ENCODE assay signal across 8 cellular contexts in genomic region chr1:15178571-15179484, GRCh38. TPM values are rescaled to one million over a fixed set of nuclear protein-coding genes. Genes with fewer than 3 reads are reported as not detected.
DNase-seq lines count a peak whose midpoint lies in the region; ATAC-seq, FAIRE-seq and TF ChIP-seq lines count a peak whose summit lies in the region.

No MANE protein-coding gene starts in this region.

- peak overlapping the region; percentile 88 to 91 for H3K27ac ChIP-seq in SK-N-SH (ENCODE audit: low read depth in 2 of 2, low read length in 1 of 2)
- peak overlapping the region; percentile 22 for H3K27ac ChIP-seq in cardiac muscle cell
- peak overlapping the region; percentile 21 to 82 (median 62) for H3K27ac ChIP-seq in spleen

- CTCF ChIA-PET in SK-N-SH (lab: Yijun Ruan, JAX): interaction anchor here (0.8 to 2.3 kb wide), 5 partner anchors 20 to 44 kb away, joined by 3 to 9 read pairs (median 3); no protein-coding TSS in a partner anchor

- WGBS in SK-N-SH (ENCODE audit: low lambda C conversion rate): 22% methylated on average over 9 of the region's 9 CpGs
- 59 to 76% (median 65%) methylated on average over 9 of the region's 9 CpGs for WGBS in spleen, 5 donors

- no peak for TF ChIP-seq RAD21 in SK-N-SH (IDR thresholded peaks at IDR 0.05; ENCODE audit: low read length)

- H3K36me3 ChIP-seq in SK-N-SH (replicated peaks in 1 of 2; ENCODE audit: control insufficient read depth in 1 of 2, insufficient read depth in 2 of 2, low read length in 1 of 2) (no peaks in the 10 kb centered on the region), cardiac muscle cell (no peaks in the 10 kb centered on the region), spleen (no peaks in the 10 kb centered on the region)

- no peaks in the 10 kb centered on the region; the same call in none of the 2 replicates for H3K79me2 ChIP-seq in SK-N-SH (ENCODE audit: insufficient read depth)

- no peaks in the 10 kb centered on the region for H3K9me2 ChIP-seq in SK-N-SH

- H4K20me1 ChIP-seq in SK-N-SH (ENCODE audit: insufficient read depth): no peaks in the 10 kb centered on the region

- no peak overlapping the region for H2AFZ ChIP-seq in SK-N-SH (ENCODE audit: low read depth)

- H3K4me1 ChIP-seq in SK-N-SH (ENCODE audit: control insufficient read depth in 1 of 2, insufficient read depth in 2 of 2, low read depth in 1 of 2, low read length in 1 of 2) (peaks cover 11 to 46% of the 10 kb centered on the region in 2 experiments; a peak in 3 of 4 replicates), cardiac muscle cell (ENCODE audit: low read depth) (peaks cover 13% of the 10 kb centered on the region), spleen (peaks cover 9 to 40% (median 24%) of the 10 kb centered on the region in 6 donors)

- peak overlapping the region; percentile 19; the same call in 1 of the 2 replicates for H3K9ac ChIP-seq in SK-N-SH

- POLR2A ChIA-PET in SK-N-SH (lab: Yijun Ruan, JAX): interaction anchor here (1.1 to 2.2 kb wide), 4 partner anchors 9 to 34 kb away, joined by 3 to 11 read pairs (median 4); partner anchors contain the start of gene TMEM51

- TF ChIP-seq CTCF in SK-N-SH (IDR thresholded peaks at IDR 0.05) (no peak), cardiac muscle cell (IDR thresholded peaks at IDR 0.05; ENCODE audit: low read depth, low read length) (no peak), spleen (IDR thresholded peaks at IDR 0.05 in 8 of 11, conservative IDR thresholded peaks at IDR 0.05 in 3 of 11) (no peak)

- H3K9me3 ChIP-seq in SK-N-SH: no peaks in the 10 kb centered on the region
- H3K9me3 ChIP-seq in cardiac muscle cell (ENCODE audit: low read depth): no peaks in the 10 kb centered on the region
- no peaks in the 10 kb centered on the region for H3K9me3 ChIP-seq in spleen

- intact Hi-C loops in spleen (cut with DNase I; ENCODE audit: low total_unique reads): no loop called here

- H3K4me3 ChIP-seq in SK-N-SH (ENCODE audit: low read depth in 2 of 2, low read length in 1 of 2) (no peak overlapping the region), cardiac muscle cell (no peak overlapping the region), spleen (no peak overlapping the region)

- ATAC-seq in GM19467 (IDR thresholded peaks at IDR 0.05; ENCODE audit: unreplicated experiment): no peak

- peak overlapping the region; percentile 45 for H3K4me2 ChIP-seq in SK-N-SH

- no peaks in the 10 kb centered on the region for H3K27me3 ChIP-seq in SK-N-SH (ENCODE audit: insufficient read depth)
- H3K27me3 ChIP-seq in cardiac muscle cell: no peaks in the 10 kb centered on the region
- peaks cover 0 to 7% (median 0%) of the 10 kb centered on the region in 7 donors for H3K27me3 ChIP-seq in spleen (replicated peaks in 1 of 7)

- DNase-seq in HS-5 (ENCODE audit: low read depth): peak; percentile 92
- DNase-seq in SK-N-SH: no peak
- peak in 1 of 2 donors; percentile 88 for DNase-seq in cardiac muscle cell (ENCODE audit: low read depth in 1 of 2, low spot score in 1 of 2)
- no peak for DNase-seq in spleen
- no peak for DNase-seq in GM19239 (ENCODE audit: insufficient read length, low spot score)
- no peak for DNase-seq in amygdala (lab: John Stamatoyannopoulos, UW)
- DNase-seq in activated gamma-delta T cell treated with Interleukin-2 at 50 U/mL for 16 hours: no peak

- peaks cover 25% of the 10 kb centered on the region for H3F3A ChIP-seq in SK-N-SH (replicated peaks; ENCODE audit: insufficient read depth)

- TF ChIP-seq POLR2A in spleen (IDR thresholded peaks at IDR 0.05): no peak

- FAIRE-seq in GM19239 (lab: Jason Lieb, UNC): no peak

- peak in 1 of 2 experiments; percentile 90; a peak in 2 of 4 replicates for TF ChIP-seq EP300 in SK-N-SH (IDR thresholded peaks at IDR 0.05; ENCODE audit: borderline replicate concordance in 1 of 2, low read depth in 1 of 2, low read length in 1 of 2)

TF ChIP-seq in SK-N-SH, 30 proteins besides CTCF, POLR2A, EP300 and RAD21 (continues in another document):
- peak; percentile 46; the same call in 1 of the 2 replicates for TF ChIP-seq YY1 (IDR thresholded peaks at IDR 0.05; ENCODE audit: low read depth)
- no peak for TF ChIP-seq GABPA (IDR thresholded peaks at IDR 0.05; ENCODE audit: low read depth)
- TF ChIP-seq RCOR1 (IDR thresholded peaks at IDR 0.05; ENCODE audit: low read length): peak; percentile 53; the same call in 1 of the 2 replicates
- TF ChIP-seq IRF3 (IDR thresholded peaks at IDR 0.05; ENCODE audit: low read depth, low read length): no peak
- no peak for TF ChIP-seq CHD2 (IDR thresholded peaks at IDR 0.05; ENCODE audit: low read length, partially characterized antibody)
- no peak for TF ChIP-seq TAF1 (IDR thresholded peaks at IDR 0.05; ENCODE audit: borderline replicate concordance, low read depth, low read length)
- no peak for TF ChIP-seq ELF1 (IDR thresholded peaks at IDR 0.05)
- TF ChIP-seq NRF1 (IDR thresholded peaks at IDR 0.05; ENCODE audit: low read depth, low read length): no peak
- no peak for TF ChIP-seq RFX5 (IDR thresholded peaks at IDR 0.05; ENCODE audit: low read length)
- TF ChIP-seq, protein P1, sequence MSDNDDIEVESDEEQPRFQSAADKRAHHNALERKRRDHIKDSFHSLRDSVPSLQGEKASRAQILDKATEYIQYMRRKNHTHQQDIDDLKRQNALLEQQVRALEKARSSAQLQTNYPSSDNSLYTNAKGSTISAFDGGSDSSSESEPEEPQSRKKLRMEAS (IDR thresholded peaks at IDR 0.05; ENCODE audit: low read depth): peak; percentile 67
- no peak for TF ChIP-seq EZH2phosphoT487 (IDR thresholded peaks at IDR 0.05; ENCODE audit: borderline replicate concordance, low read depth)
- TF ChIP-seq GATA2 (CRISPR knock-in tag; IDR thresholded peaks at IDR 0.05): no peak
- TF ChIP-seq RXRA (IDR thresholded peaks at IDR 0.05; ENCODE audit: borderline replicate concordance, low read depth): peak; percentile 79; the same call in 1 of the 2 replicates
- peak; percentile 53; the same call in 1 of the 2 replicates for TF ChIP-seq ZBTB33 (IDR thresholded peaks at IDR 0.05; ENCODE audit: borderline replicate concordance, low read depth)
- TF ChIP-seq FOXM1 (IDR thresholded peaks at IDR 0.05; ENCODE audit: low read depth): peak; percentile 80
- TF ChIP-seq JUND (IDR thresholded peaks at IDR 0.05): peak; percentile 94
- peak; percentile 41; the same call in 1 of the 2 replicates for TF ChIP-seq SIN3A (IDR thresholded peaks at IDR 0.05; ENCODE audit: borderline replicate concordance, low read depth, low read length)
- TF ChIP-seq, protein P2, sequence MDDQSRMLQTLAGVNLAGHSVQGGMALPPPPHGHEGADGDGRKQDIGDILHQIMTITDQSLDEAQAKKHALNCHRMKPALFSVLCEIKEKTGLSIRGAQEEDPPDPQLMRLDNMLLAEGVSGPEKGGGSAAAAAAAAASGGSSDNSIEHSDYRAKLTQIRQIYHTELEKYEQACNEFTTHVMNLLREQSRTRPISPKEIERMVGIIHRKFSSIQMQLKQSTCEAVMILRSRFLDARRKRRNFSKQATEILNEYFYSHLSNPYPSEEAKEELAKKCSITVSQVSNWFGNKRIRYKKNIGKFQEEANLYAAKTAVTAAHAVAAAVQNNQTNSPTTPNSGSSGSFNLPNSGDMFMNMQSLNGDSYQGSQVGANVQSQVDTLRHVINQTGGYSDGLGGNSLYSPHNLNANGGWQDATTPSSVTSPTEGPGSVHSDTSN (IDR thresholded peaks at IDR 0.05): peak; percentile 79
- TF ChIP-seq FOSL2 (IDR thresholded peaks at IDR 0.05; ENCODE audit: borderline replicate concordance, low read depth): peak; percentile 96

RNA-seq across cellular contexts. Expression of gene TMEM51, which starts 25.3 kb away (rescaled TPM):
- polyA plus RNA-seq in SK-N-SH (2012; rRNA removed): 20.5 and 25.6 TPM in 2 replicates
- polyA plus RNA-seq in SK-N-SH (2012; cell fraction: cytosol; rRNA removed): 18.6 and 23.4 TPM in 2 replicates
- polyA plus RNA-seq in SK-N-SH (2012; cell fraction: nucleus; rRNA removed): 18.5 and 19.6 TPM in 2 replicates
- total RNA-seq in cardiac muscle cell: 32.7 and 40.9 TPM in 2 replicates
- polyA plus RNA-seq in cardiac muscle cell: 21.3 and 23.8 TPM in 2 replicates
- 10 to 100 TPM in 3 of 7 donors, 1 to 10 TPM in 4; 6.0 to 13.8 (median 8.4) TPM for total RNA-seq in spleen
- polyA plus RNA-seq in spleen: 1 to 10 TPM; 3.5 to 5.3 (median 3.9) TPM

Comparison
In these comparisons a context has a peak if more than half of its experiments do, and no peak if none do; other contexts are left out.
1. H3K27ac ChIP-seq: peak in every context shown above with its lines; median percentile 90 in SK-N-SH; 62 in spleen; 22 in cardiac muscle cell.